In the genomic region with DNA sequence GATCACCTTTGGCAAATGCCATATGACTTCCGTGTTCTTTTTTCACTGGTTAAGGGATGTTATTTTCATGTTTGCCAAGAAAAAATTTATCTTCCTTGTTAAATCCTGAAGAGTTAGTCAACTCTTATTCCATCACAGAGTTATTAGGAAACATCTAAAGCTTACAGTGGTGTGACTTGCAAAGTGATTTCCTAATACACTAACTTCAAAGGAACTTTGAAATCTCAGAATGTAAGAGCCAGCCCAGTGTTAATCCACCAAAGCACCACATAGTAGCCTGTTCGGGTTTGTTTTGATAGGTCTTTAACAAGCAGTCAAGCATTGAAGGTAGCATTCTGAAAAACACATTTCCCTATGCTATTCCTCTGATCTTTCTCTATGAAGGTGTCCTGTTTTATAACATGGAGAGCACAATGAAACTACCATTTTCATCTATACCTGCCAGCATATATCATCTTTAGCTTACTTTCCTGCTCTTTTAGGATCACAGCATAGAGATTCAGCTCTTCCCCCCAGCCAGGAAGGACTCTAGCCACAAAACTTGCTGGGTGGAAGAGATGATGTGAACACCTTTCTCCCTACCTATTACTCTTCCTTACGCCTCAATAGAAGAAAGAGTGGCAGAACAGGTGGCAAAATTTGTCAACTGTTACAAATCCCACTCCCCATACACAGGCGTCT, we compare ENCODE assay signal across 15 cellular contexts.
DNase-seq lines count a peak whose midpoint lies in the region; ATAC-seq and TF ChIP-seq lines count a peak whose summit lies in the region.
"Had no signal": no experiment of that assay in that cellular context is flagged by ENCODE, and none has a peak within 500 bp of the region (broad histone marks: within the 10 kb centered on the region; RNA-seq: fewer than 3 reads in every experiment).

No MANE protein-coding gene starts in this region.

- H3K4me1 Mint-ChIP-seq in naive thymus-derived CD4-positive, alpha-beta T cell: peaks cover 0 to 17% (median 11%) of the 10 kb centered on the region in 7 donors

- H3K36me3 ChIP-seq in DND-41 (ENCODE audit: insufficient read depth, low read length): no peaks in the 10 kb centered on the region
- no peaks in the 10 kb centered on the region for H3K36me3 ChIP-seq in esophagus squamous epithelium
- H3K36me3 ChIP-seq in mesenchymal stem cell (ENCODE audit: control insufficient read depth in 1 of 2, insufficient read depth in 2 of 2, low read depth in 1 of 2, low read length in 2 of 2): no peaks in the 10 kb centered on the region
- H3K36me3 ChIP-seq in naive thymus-derived CD4-positive, alpha-beta T cell (ENCODE audit: control insufficient read depth in 2 of 3, insufficient read depth in 3 of 3, low read length in 3 of 3): no peaks in the 10 kb centered on the region
- H3K36me3 ChIP-seq: BE2C had no signal

- no peak overlapping the region for H3K14ac ChIP-seq in mesenchymal stem cell (ENCODE audit: low read length in 2 of 2)

- no peak for TF ChIP-seq POLR2A in esophagus squamous epithelium (IDR thresholded peaks at IDR 0.05)

- H3K4me1 ChIP-seq in DND-41 (ENCODE audit: insufficient read depth, low read length) (no peaks in the 10 kb centered on the region), esophagus squamous epithelium (peaks cover 0 to 15% (median 3%) of the 10 kb centered on the region in 3 donors), mesenchymal stem cell (ENCODE audit: control insufficient read depth, insufficient read depth, low read depth, low read length) (no peaks in the 10 kb centered on the region)
- peaks cover 0 to 5% of the 10 kb centered on the region in 2 donors for H3K4me1 ChIP-seq in naive thymus-derived CD4-positive, alpha-beta T cell (ENCODE audit: control insufficient read depth in 2 of 2, insufficient read depth in 2 of 2, low read length in 2 of 2)
- H3K4me1 ChIP-seq: BE2C had no signal

- peak overlapping the region; percentile 34 for H2BK5ac ChIP-seq in mesenchymal stem cell (ENCODE audit: low read depth, low read length, poor library complexity, severe bottlenecking)

- H3K27ac ChIP-seq in DND-41 (ENCODE audit: low read length) (no peak overlapping the region), esophagus squamous epithelium (peak overlapping the region; percentile 41 to 70 (median 48)), mesenchymal stem cell (ENCODE audit: low read length, poor library complexity, severe bottlenecking) (no peak overlapping the region)
- no peak overlapping the region for H3K27ac ChIP-seq in naive thymus-derived CD4-positive, alpha-beta T cell (ENCODE audit: low read depth, low read length)

- WGBS in esophagus squamous epithelium, 2 donors: 27 to 33% methylated on average over 4 of the region's 4 CpGs
- 42% methylated on average over 2 of the region's 4 CpGs for WGBS in mesenchymal stem cell

- H3K27me3 ChIP-seq in DND-41 (ENCODE audit: insufficient read depth, low read length, poor library complexity) (peaks cover 2% of the 10 kb centered on the region), esophagus squamous epithelium (no peaks in the 10 kb centered on the region), mesenchymal stem cell (ENCODE audit: control insufficient read depth in 1 of 2, insufficient read depth in 1 of 2, low read length in 2 of 2) (no peaks in the 10 kb centered on the region)
- peaks cover 0 to 2% of the 10 kb centered on the region in 2 donors for H3K27me3 ChIP-seq in naive thymus-derived CD4-positive, alpha-beta T cell (ENCODE audit: control insufficient read depth in 2 of 2, insufficient read depth in 2 of 2, low read length in 2 of 2)
- H3K27me3 ChIP-seq: BE2C had no signal

- no peak overlapping the region for H2BK120ac ChIP-seq in mesenchymal stem cell (ENCODE audit: low read depth, low read length)

- no peak for TF ChIP-seq CTCF in DND-41 (IDR thresholded peaks at IDR 0.05; ENCODE audit: borderline replicate concordance, extremely low read depth, low read length, poor library complexity, severe bottlenecking)
- TF ChIP-seq CTCF in esophagus squamous epithelium (IDR thresholded peaks at IDR 0.05): no peak

- peaks cover 8 to 24% (median 16%) of the 10 kb centered on the region in 5 donors for H3K27me3 Mint-ChIP-seq in naive thymus-derived CD4-positive, alpha-beta T cell

- ATAC-seq in DND-41 (ENCODE audit: insufficient read depth, low read depth): peak; percentile 47; the same call in 2 of the 3 replicates
- ATAC-seq in naive thymus-derived CD4-positive, alpha-beta T cell: no peak
- ATAC-seq in HG02973 (IDR thresholded peaks at IDR 0.05; ENCODE audit: unreplicated experiment): no peak
- ATAC-seq: GM12878 had no signal

- no peak overlapping the region for H2BK12ac ChIP-seq in mesenchymal stem cell (ENCODE audit: low read length in 2 of 2)

- H3K4me3 Mint-ChIP-seq in naive thymus-derived CD4-positive, alpha-beta T cell: no peak overlapping the region
- H3K4me3 Mint-ChIP-seq: activated CD8-positive, alpha-beta T cell treated with anti-CD3 and anti-CD28 coated beads, Interleukin-2, amount 10 ng/mL, durations not matched to agents 7 days and 5 days had no signal

- H4K20me1 ChIP-seq in DND-41 (ENCODE audit: insufficient read depth, low read length): no peaks in the 10 kb centered on the region

- H3K4me2 ChIP-seq in DND-41 (ENCODE audit: insufficient read depth, low read length) (no peak overlapping the region), mesenchymal stem cell (ENCODE audit: low read length, poor library complexity, severe bottlenecking) (no peak overlapping the region)

- peaks cover 0 to 11% (median 4%) of the 10 kb centered on the region in 5 donors for H3K36me3 Mint-ChIP-seq in naive thymus-derived CD4-positive, alpha-beta T cell

- no peak overlapping the region for H2BK15ac ChIP-seq in mesenchymal stem cell (ENCODE audit: low read depth, poor library complexity, severe bottlenecking)

- no peak overlapping the region for H3K4ac ChIP-seq in mesenchymal stem cell (ENCODE audit: low read depth in 1 of 2, low read length in 2 of 2)

- no peaks in the 10 kb centered on the region for H3K79me1 ChIP-seq in mesenchymal stem cell (replicated peaks; ENCODE audit: low read length, poor library complexity, severe bottlenecking)

- H3K27ac Mint-ChIP-seq in naive thymus-derived CD4-positive, alpha-beta T cell: no peak overlapping the region
- H3K27ac Mint-ChIP-seq: activated CD8-positive, alpha-beta T cell treated with anti-CD3 and anti-CD28 coated beads, Interleukin-2, amount 10 ng/mL, durations not matched to agents 7 days and 5 days had no signal

- intact Hi-C loops in esophagus squamous epithelium (cut with DNase I): no loop called here
- intact Hi-C loops in naive thymus-derived CD4-positive, alpha-beta T cell (cut with micrococcal nuclease): no loop called here
- intact Hi-C loops in posterior cingulate gyrus (cut with DNase I): no loop called here

- H4K8ac ChIP-seq in mesenchymal stem cell (ENCODE audit: low read length): no peak overlapping the region

- H2AFZ ChIP-seq in DND-41 (ENCODE audit: low read depth, low read length) (no peak overlapping the region), mesenchymal stem cell (ENCODE audit: low read depth, low read length) (no peak overlapping the region)

- H3K23ac ChIP-seq in mesenchymal stem cell (ENCODE audit: low read length in 2 of 2): no peak overlapping the region

- POLR2A ChIA-PET in naive thymus-derived CD4-positive, alpha-beta T cell (lab: Charles Lee): no interaction called here

- H3K79me2 ChIP-seq in DND-41 (ENCODE audit: insufficient read depth, low read length): no peaks in the 10 kb centered on the region

- H3K18ac ChIP-seq in mesenchymal stem cell (ENCODE audit: low read depth in 1 of 2, low read length in 2 of 2): no peak overlapping the region

- H3K9me3 Mint-ChIP-seq in naive thymus-derived CD4-positive, alpha-beta T cell: peaks cover 0 to 12% (median 7%) of the 10 kb centered on the region in 11 donors

- H3K9me3 ChIP-seq in DND-41 (ENCODE audit: insufficient read depth, low read length, severe bottlenecking): no peaks in the 10 kb centered on the region
- H3K9me3 ChIP-seq in esophagus squamous epithelium: no peaks in the 10 kb centered on the region
- peaks cover 9% of the 10 kb centered on the region for H3K9me3 ChIP-seq in mesenchymal stem cell (ENCODE audit: control insufficient read depth, low read length)
- no peaks in the 10 kb centered on the region for H3K9me3 ChIP-seq in naive thymus-derived CD4-positive, alpha-beta T cell (ENCODE audit: control insufficient read depth in 2 of 3, low read length in 3 of 3)
- H3K9me3 ChIP-seq: BE2C, mucosa of descending colon had no signal

- CTCF ChIA-PET in naive thymus-derived CD4-positive, alpha-beta T cell (lab: Charles Lee): interaction anchor here (0.7 kb wide), 1 partner anchor 43 kb away, joined by 5 read pairs; no protein-coding TSS in a partner anchor

- no peak overlapping the region for H3K9ac ChIP-seq in DND-41 (ENCODE audit: low read depth, low read length)
- H3K9ac ChIP-seq in mesenchymal stem cell (ENCODE audit: low read length): no peak overlapping the region

- no peak overlapping the region for H4K91ac ChIP-seq in mesenchymal stem cell (ENCODE audit: low read length)

- H2AK5ac ChIP-seq in mesenchymal stem cell (ENCODE audit: low read length, severe bottlenecking): no peak overlapping the region

- DNase-seq in DND-41 (no peak), NCI-H460 (ENCODE audit: extremely low read depth, low read depth) (peak; percentile 25), esophagus squamous epithelium (lab: John Stamatoyannopoulos, UW) (no peak), mesenchymal stem cell (peak; percentile 11), posterior cingulate gyrus (no peak), T-helper 2 cell (no peak)
- no peak for DNase-seq in naive thymus-derived CD4-positive, alpha-beta T cell
- DNase-seq: activated CD8-positive, alpha-beta T cell treated with anti-CD3 and anti-CD28 coated beads, Interleukin-2, amount 10 ng/mL, durations not matched to agents 7 days and 5 days; activated effector memory CD4-positive, alpha-beta T cell treated with anti-CD3 and anti-CD28 coated beads, Interleukin-2, amount 50 U/mL, for 16 hours; BE2C; mucosa of descending colon; MV-4-11; stimulated activated CD8-positive, alpha-beta memory T cell treated with anti-CD3 and anti-CD28 coated beads, Interleukin-4, amount 100 ng/mL, for 48 hours had no signal

- H3K4me3 ChIP-seq in DND-41 (ENCODE audit: low read depth in 1 of 2, low read length in 2 of 2) (no peak overlapping the region), esophagus squamous epithelium (no peak overlapping the region), mesenchymal stem cell (ENCODE audit: insufficient read depth in 1 of 2, low read depth in 1 of 2, low read length in 2 of 2) (no peak overlapping the region)
- no peak overlapping the region for H3K4me3 ChIP-seq in naive thymus-derived CD4-positive, alpha-beta T cell (ENCODE audit: low read length)
- H3K4me3 ChIP-seq: GM12878, mucosa of descending colon had no signal

Comparison
In these comparisons a context has a peak if more than half of its experiments do, and no peak if none do; other contexts are left out.
1. DNase-seq: peak in NCI-H460 (single experiment) and mesenchymal stem cell (single experiment); none in DND-41 (single experiment), esophagus squamous epithelium (single experiment), naive thymus-derived CD4-positive, alpha-beta T cell (0 of 9), posterior cingulate gyrus (0 of 10) and T-helper 2 cell (0 of 5).
2. H3K27ac ChIP-seq: peak in esophagus squamous epithelium (4 of 4); none in DND-41 (single experiment), mesenchymal stem cell (single experiment) and naive thymus-derived CD4-positive, alpha-beta T cell (single experiment).